ENCODE assay signal across 8 cellular contexts in genomic region chr6:30613251-30614043, GRCh38. TPM values are rescaled to one million over a fixed set of nuclear protein-coding genes. Genes with fewer than 3 reads are reported as not detected.
DNase-seq lines count a peak whose midpoint lies in the region; ATAC-seq and TF ChIP-seq lines count a peak whose summit lies in the region.

No MANE protein-coding gene starts in this region.

- H3K4me3 Mint-ChIP-seq in T-helper 1 cell treated with Interleukin-12 subunit alpha and Interleukin-12 subunit beta and Interleukin-4 antibody, amounts not matched to agents 30 μg/mL and 1 μg/mL, for 36 hours = peak overlapping the region; percentile 95
- peak overlapping the region; percentile 96 for H3K4me3 Mint-ChIP-seq in WTC11
- H3K4me3 Mint-ChIP-seq in stimulated activated naive CD8-positive, alpha-beta T cell treated with anti-CD3 and anti-CD28 coated beads, Interleukin-15, amount 100 ng/mL, for 72 hours = peak overlapping the region; percentile 91 to 93

- H3K4me1 Mint-ChIP-seq in T-helper 1 cell treated with Interleukin-12 subunit alpha and Interleukin-12 subunit beta and Interleukin-4 antibody, amounts not matched to agents 30 μg/mL and 1 μg/mL, for 36 hours (ENCODE audit: low read depth) = peaks cover 41% of the 10 kb centered on the region
- peaks cover 36% of the 10 kb centered on the region for H3K4me1 Mint-ChIP-seq in WTC11
- peaks cover 89% of the 10 kb centered on the region for H3K4me1 Mint-ChIP-seq in stimulated activated naive CD8-positive, alpha-beta T cell treated with anti-CD3 and anti-CD28 coated beads, Interleukin-15, amount 100 ng/mL, for 72 hours

- CTCF ChIA-PET in WTC11 (lab: Charles Lee) = interaction anchor here (0.9 to 4.1 kb wide), 8 partner anchors 13 to 160 kb away, joined by 3 to 15 read pairs (median 7); partner anchors contain the start of gene DHX16

- no peak for TF ChIP-seq CTCF in WTC11 (IDR thresholded peaks at IDR 0.05)

- peak overlapping the region; percentile 73 for H3K27ac Mint-ChIP-seq in T-helper 1 cell treated with Interleukin-12 subunit alpha and Interleukin-12 subunit beta and Interleukin-4 antibody, amounts not matched to agents 30 μg/mL and 1 μg/mL, for 36 hours
- H3K27ac Mint-ChIP-seq in WTC11 = peak overlapping the region; percentile 93
- peak overlapping the region; percentile 89 to 100 for H3K27ac Mint-ChIP-seq in stimulated activated naive CD8-positive, alpha-beta T cell treated with anti-CD3 and anti-CD28 coated beads, Interleukin-15, amount 100 ng/mL, for 72 hours

- peaks cover 6% of the 10 kb centered on the region for H3K27me3 Mint-ChIP-seq in T-helper 1 cell treated with Interleukin-12 subunit alpha and Interleukin-12 subunit beta and Interleukin-4 antibody, amounts not matched to agents 30 μg/mL and 1 μg/mL, for 36 hours (ENCODE audit: low read depth)
- no peaks in the 10 kb centered on the region; the same call in 1 of the 2 replicates for H3K27me3 Mint-ChIP-seq in WTC11 (ENCODE audit: low read depth)
- H3K27me3 Mint-ChIP-seq in stimulated activated naive CD8-positive, alpha-beta T cell treated with anti-CD3 and anti-CD28 coated beads, Interleukin-15, amount 100 ng/mL, for 72 hours = no peaks in the 10 kb centered on the region

- H3K9me3 Mint-ChIP-seq in T-helper 1 cell treated with Interleukin-12 subunit alpha and Interleukin-12 subunit beta and Interleukin-4 antibody, amounts not matched to agents 30 μg/mL and 1 μg/mL, for 36 hours = no peaks in the 10 kb centered on the region
- H3K9me3 Mint-ChIP-seq in WTC11 = no peaks in the 10 kb centered on the region
- H3K9me3 Mint-ChIP-seq in stimulated activated naive CD8-positive, alpha-beta T cell treated with anti-CD3 and anti-CD28 coated beads, Interleukin-15, amount 100 ng/mL, for 72 hours = no peaks in the 10 kb centered on the region

- ATAC-seq in WTC11 = no peak
- ATAC-seq in stimulated activated naive CD8-positive, alpha-beta T cell treated with anti-CD3 and anti-CD28 coated beads, Interleukin-15, amount 100 ng/mL, for 72 hours = no peak
- no peak for ATAC-seq in HG03469 (IDR thresholded peaks at IDR 0.05; ENCODE audit: unreplicated experiment)
- ATAC-seq in HG03025 (IDR thresholded peaks at IDR 0.05; ENCODE audit: low FRiP score, unreplicated experiment) = no peak

- POLR2A ChIA-PET in WTC11 (lab: Charles Lee) = interaction anchor here (0.7 to 3.2 kb wide), 6 partner anchors 13 to 59 kb away, joined by 3 to 33 read pairs (median 4); partner anchors contain the start of genes ABCF1 and DHX16

- DNase-seq in T-helper 1 cell (no peak), WTC11 (ENCODE audit: low spot score) (no peak), glomerular visceral epithelial cell (ENCODE audit: extremely low spot score) (peak; percentile 45)
- no peak for DNase-seq in stimulated activated naive CD8-positive, alpha-beta T cell treated with anti-CD3 and anti-CD28 coated beads, Interleukin-15, amount 100 ng/mL, for 72 hours
- DNase-seq in stimulated activated CD4-positive, alpha-beta T cell treated with anti-CD3 and anti-CD28 coated beads, Interleukin-4, amount 100 ng/mL, for 24 hours = no peak

- H3K36me3 Mint-ChIP-seq in T-helper 1 cell treated with Interleukin-12 subunit alpha and Interleukin-12 subunit beta and Interleukin-4 antibody, amounts not matched to agents 30 μg/mL and 1 μg/mL, for 36 hours (ENCODE audit: low read depth) = peaks cover 52% of the 10 kb centered on the region
- H3K36me3 Mint-ChIP-seq in WTC11 = peaks cover 59% of the 10 kb centered on the region

TF ChIP-seq in WTC11, 78 proteins besides CTCF, POLR2A, EP300 and RAD21:
- TF ChIP-seq ERG (CRISPR knock-in tag; IDR thresholded peaks at IDR 0.05) (peak; percentile 63; the same call in 1 of the 2 replicates), ZMAT4 (CRISPR knock-in tag; IDR thresholded peaks at IDR 0.05) (peak; percentile 89), FOXP1 (CRISPR knock-in tag; IDR thresholded peaks at IDR 0.05; ENCODE audit: borderline replicate concordance) (no peak), ZNF121 (CRISPR knock-in tag; IDR thresholded peaks at IDR 0.05) (no peak), EMX1 (CRISPR knock-in tag; IDR thresholded peaks at IDR 0.05) (peak; percentile 59; the same call in 1 of the 2 replicates)

RNA-seq across cellular contexts. Expression of gene PPP1R10, which starts 3.6 kb away (rescaled TPM):
- 83.1 to 90.5 TPM (median 85.5 TPM) in 3 replicates for total RNA-seq in WTC11 (2021)

RNA-seq across cellular contexts. Expression of gene MRPS18B, which starts 4.2 kb away (rescaled TPM):
- 56.4 to 67.8 TPM (median 57.6 TPM) in 3 replicates for total RNA-seq in WTC11 (2021)

RNA-seq across cellular contexts. Expression of gene ATAT1, which starts 13.2 kb away (rescaled TPM):
- 19.3 to 21.7 TPM (median 20.3 TPM) in 3 replicates for total RNA-seq in WTC11 (2021)

RNA-seq across cellular contexts. Expression of gene C6orf136, which starts 33.5 kb away (rescaled TPM):
- total RNA-seq in WTC11 (2021) = 21.8 to 26.5 TPM (median 25.5 TPM) in 3 replicates

RNA-seq across cellular contexts. Expression of gene ABCF1, which starts 42.2 kb away (rescaled TPM):
- total RNA-seq in WTC11 (2021) = 98.7 to 102 TPM (median 101 TPM) in 3 replicates
